Comparison of ENCODE assay signal across 7 cellular contexts in genomic region chr21:34653522-34653921, GRCh38. TPM values are rescaled to one million over a fixed set of nuclear protein-coding genes. Genes with fewer than 3 reads are reported as not detected.
"Had no signal": no experiment of that assay in that cellular context is flagged by ENCODE, and none has a peak within 500 bp of the region (broad histone marks: within the 10 kb centered on the region; RNA-seq: fewer than 3 reads in every experiment).

No MANE protein-coding gene starts in this region.

- H3K4me1 Mint-ChIP-seq: GM23338, H9 had no signal

- H3K27ac ChIP-seq: KMS-11 had no signal

- ATAC-seq: GM23338 had no signal

- H3K27ac Mint-ChIP-seq: GM23338, H9 had no signal

- H3K4me3 ChIP-seq: GM23338 had no signal

- H3K4me3 Mint-ChIP-seq: GM23338, H9 had no signal

- DNase-seq: H9, HCEC 1CT, IMR-90, KBM-7 had no signal

RNA-seq across cellular contexts. Expression of gene CLIC6, which starts 15.3 kb away (rescaled TPM):
- total RNA-seq: HT-29, IMR-90 had no signal
